In the genomic region with DNA sequence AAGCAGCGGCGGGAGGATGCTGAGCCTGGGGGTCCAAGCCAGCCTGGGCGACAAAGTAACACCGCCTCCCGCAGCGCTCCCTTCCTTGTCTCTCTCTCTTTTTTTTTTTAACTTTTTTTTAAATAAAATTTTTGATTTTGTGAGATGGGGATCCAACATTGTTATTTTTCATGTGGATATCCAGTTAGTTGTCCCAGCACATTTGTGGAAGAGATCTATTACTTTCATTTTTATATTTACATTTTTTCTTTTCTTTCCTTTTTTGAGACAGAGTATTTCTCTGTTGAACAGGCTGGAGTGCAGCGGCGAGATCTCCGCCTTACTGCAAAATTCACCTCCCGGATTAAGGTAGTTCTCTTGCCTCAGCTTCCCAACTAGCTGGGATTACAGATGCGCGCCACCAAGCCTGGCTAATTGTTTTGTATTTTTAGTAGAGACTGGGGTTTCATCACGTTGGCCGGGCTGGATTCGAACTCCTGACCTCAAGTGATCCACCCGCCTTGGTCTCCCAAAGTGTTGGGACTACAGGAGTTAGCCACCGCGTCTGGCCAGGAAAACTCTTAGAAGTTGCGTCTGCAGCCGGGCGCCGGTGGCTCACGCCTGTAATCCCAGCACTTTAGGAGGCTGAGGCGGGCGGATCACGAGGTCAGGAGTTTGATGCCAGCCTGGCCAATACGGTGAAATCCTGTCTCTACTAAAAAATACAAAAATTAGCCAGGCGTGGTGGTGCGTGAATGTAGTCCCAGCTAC, we compare ENCODE assay signal across 8 cellular contexts. TPM values are rescaled to one million over a fixed set of nuclear protein-coding genes. Genes with fewer than 3 reads are reported as not detected.
A peak's percentile ranks its signal among the peaks of the same experiment; 100 is the strongest.
DNase-seq lines count a peak whose midpoint lies in the region; ATAC-seq and TF ChIP-seq lines count a peak whose summit lies in the region.

No MANE protein-coding gene starts in this region.

- H2AFZ ChIP-seq in mesenchymal stem cell (ENCODE audit: low read depth, low read length) = peak overlapping the region; percentile 77

- H3K4me1 ChIP-seq in body of pancreas (peaks cover 51% of the 10 kb centered on the region), mesenchymal stem cell (ENCODE audit: control insufficient read depth, insufficient read depth, low read depth, low read length) (peaks cover 3% of the 10 kb centered on the region)

- peaks cover 20% of the 10 kb centered on the region for H3K4me1 Mint-ChIP-seq in activated naive CD4-positive, alpha-beta T cell treated with anti-CD3 and anti-CD28 coated beads, Interleukin-2, amount 10 ng/mL, durations not matched to agents 7 days and 5 days
- H3K4me1 Mint-ChIP-seq in type B pancreatic cell (ENCODE audit: unreplicated experiment) = peaks cover 30% of the 10 kb centered on the region

- H3K27ac ChIP-seq in body of pancreas (peak overlapping the region; percentile 79 to 89 (median 87)), mesenchymal stem cell (ENCODE audit: low read length, poor library complexity, severe bottlenecking) (peak overlapping the region; percentile 77)

- H2AK5ac ChIP-seq in mesenchymal stem cell (ENCODE audit: low read length, severe bottlenecking) = no peak overlapping the region

- no peak overlapping the region for H2BK12ac ChIP-seq in mesenchymal stem cell (ENCODE audit: low read length in 2 of 2)

- peaks cover 50% of the 10 kb centered on the region for H3K9me3 Mint-ChIP-seq in activated naive CD4-positive, alpha-beta T cell treated with anti-CD3 and anti-CD28 coated beads, Interleukin-2, amount 10 ng/mL, durations not matched to agents 7 days and 5 days
- H3K9me3 Mint-ChIP-seq in type B pancreatic cell = peaks cover 7% of the 10 kb centered on the region

- no peak overlapping the region for H4K91ac ChIP-seq in mesenchymal stem cell (ENCODE audit: low read length)

- CTCF ChIA-PET in activated naive CD4-positive, alpha-beta T cell treated with anti-CD3 and anti-CD28 coated beads, Interleukin-2, amount 10 ng/mL, durations not matched to agents 7 days and 5 days (lab: Charles Lee) = interaction anchor here (0.6 kb wide), 1 partner anchor 94 kb away, joined by 4 read pairs; no protein-coding TSS in a partner anchor

- no peak overlapping the region for H2BK120ac ChIP-seq in mesenchymal stem cell (ENCODE audit: low read depth, low read length)

- H3K27me3 ChIP-seq in body of pancreas (no peaks in the 10 kb centered on the region), mesenchymal stem cell (ENCODE audit: control insufficient read depth in 1 of 2, insufficient read depth in 1 of 2, low read length in 2 of 2) (no peaks in the 10 kb centered on the region)

- no peak overlapping the region for H3K14ac ChIP-seq in mesenchymal stem cell (ENCODE audit: low read length in 2 of 2)

- H3K36me3 ChIP-seq in body of pancreas (replicated peaks in 1 of 2; ENCODE audit: insufficient read depth in 1 of 2, low read depth in 2 of 2) (no peaks in the 10 kb centered on the region), mesenchymal stem cell (ENCODE audit: control insufficient read depth in 1 of 2, insufficient read depth in 2 of 2, low read depth in 1 of 2, low read length in 2 of 2) (no peaks in the 10 kb centered on the region)

- peaks cover 26% of the 10 kb centered on the region for H3K36me3 Mint-ChIP-seq in activated naive CD4-positive, alpha-beta T cell treated with anti-CD3 and anti-CD28 coated beads, Interleukin-2, amount 10 ng/mL, durations not matched to agents 7 days and 5 days
- peaks cover 15% of the 10 kb centered on the region for H3K36me3 Mint-ChIP-seq in type B pancreatic cell

- no peak for ATAC-seq in body of pancreas

- peak overlapping the region; percentile 90 for H3K4me2 ChIP-seq in mesenchymal stem cell (ENCODE audit: low read length, poor library complexity, severe bottlenecking)

- peak overlapping the region in 1 of 2 experiments; percentile 37 for H3K18ac ChIP-seq in mesenchymal stem cell (ENCODE audit: low read depth in 1 of 2, low read length in 2 of 2)

- peak overlapping the region; percentile 69 for H2BK15ac ChIP-seq in mesenchymal stem cell (ENCODE audit: low read depth, poor library complexity, severe bottlenecking)

- H3K9ac ChIP-seq in mesenchymal stem cell (ENCODE audit: low read length) = peak overlapping the region; percentile 72

- peak overlapping the region; percentile 85 for H3K4me3 Mint-ChIP-seq in activated naive CD4-positive, alpha-beta T cell treated with anti-CD3 and anti-CD28 coated beads, Interleukin-2, amount 10 ng/mL, durations not matched to agents 7 days and 5 days
- H3K4me3 Mint-ChIP-seq in type B pancreatic cell = peak overlapping the region; percentile 99

- 65 to 67% methylated on average over 28 to 29 of the region's 29 CpGs for WGBS in body of pancreas, 2 donors
- 90% methylated on average over 23 of the region's 29 CpGs for WGBS in mesenchymal stem cell

- no peak overlapping the region for H3K23ac ChIP-seq in mesenchymal stem cell (ENCODE audit: low read length in 2 of 2)

- peaks cover 8% of the 10 kb centered on the region for H3K79me1 ChIP-seq in mesenchymal stem cell (replicated peaks; ENCODE audit: low read length, poor library complexity, severe bottlenecking)

- no peak overlapping the region for H3K4ac ChIP-seq in mesenchymal stem cell (ENCODE audit: low read depth in 1 of 2, low read length in 2 of 2)

- H3K27ac Mint-ChIP-seq in activated naive CD4-positive, alpha-beta T cell treated with anti-CD3 and anti-CD28 coated beads, Interleukin-2, amount 10 ng/mL, durations not matched to agents 7 days and 5 days = peak overlapping the region; percentile 65
- peak overlapping the region; percentile 95 for H3K27ac Mint-ChIP-seq in type B pancreatic cell

- H3K9me3 ChIP-seq in body of pancreas (peaks cover 0 to 20% (median 5%) of the 10 kb centered on the region in 3 donors), mesenchymal stem cell (ENCODE audit: control insufficient read depth, low read length) (peaks cover 15% of the 10 kb centered on the region)

- H3K27me3 Mint-ChIP-seq in activated naive CD4-positive, alpha-beta T cell treated with anti-CD3 and anti-CD28 coated beads, Interleukin-2, amount 10 ng/mL, durations not matched to agents 7 days and 5 days = no peaks in the 10 kb centered on the region
- H3K27me3 Mint-ChIP-seq in type B pancreatic cell = no peaks in the 10 kb centered on the region

- H3K4me3 ChIP-seq in body of pancreas (peak overlapping the region; percentile 36 to 78), mesenchymal stem cell (ENCODE audit: insufficient read depth in 1 of 2, low read depth in 1 of 2, low read length in 2 of 2) (peak overlapping the region; percentile 41 to 97)

- H4K8ac ChIP-seq in mesenchymal stem cell (ENCODE audit: low read length) = no peak overlapping the region

- no peak for DNase-seq in activated naive CD4-positive, alpha-beta T cell treated with anti-CD3 and anti-CD28 coated beads, Interleukin-2, amount 10 ng/mL, durations not matched to agents 7 days and 5 days
- DNase-seq in activated naive CD4-positive, alpha-beta T cell treated with anti-CD3 and anti-CD28 coated beads, Interleukin-2, amount 50 U/mL, for 16 hours = no peak
- no peak for DNase-seq in body of pancreas
- DNase-seq in mesenchymal stem cell = no peak
- DNase-seq in type B pancreatic cell (ENCODE audit: extremely low spot score, unreplicated experiment) = no peak
- DNase-seq in 8988T = no peak
- DNase-seq in H4 (ENCODE audit: low spot score) = no peak
- no peak for DNase-seq in dermis blood vessel endothelial cell

- intact Hi-C loops in body of pancreas (cut with DNase I) = no loop called here

- TF ChIP-seq POLR2A in body of pancreas (IDR thresholded peaks at IDR 0.05) = no peak

- no peak overlapping the region for H2BK5ac ChIP-seq in mesenchymal stem cell (ENCODE audit: low read depth, low read length, poor library complexity, severe bottlenecking)

- no peak for TF ChIP-seq CTCF in body of pancreas (IDR thresholded peaks at IDR 0.05)
- no peak for TF ChIP-seq CTCF in type B pancreatic cell (conservative IDR thresholded peaks at IDR 0.05)

RNA-seq across cellular contexts. Expression of a gene that starts 19.4 kb away (rescaled TPM):
- 1 to 10 TPM; 4.9 to 7.5 TPM for total RNA-seq in body of pancreas
- 3.0 TPM for polyA plus RNA-seq in mesenchymal stem cell (2013, experiment 1 of 2)
- 2.9 TPM for polyA plus RNA-seq in mesenchymal stem cell (2013, experiment 2 of 2)
- total RNA-seq in type B pancreatic cell (ENCODE audit: low replicate concordance) = 17.2 and 18.1 TPM in 2 replicates
- total RNA-seq in H4 (2014; rRNA removed; shearing (Covaris generic)) = 15.5 and 17.1 TPM in 2 replicates
- total RNA-seq in dermis blood vessel endothelial cell = 6.1 and 9.0 TPM in 2 replicates

RNA-seq across cellular contexts. Expression of a gene that starts 20.1 kb away (rescaled TPM):
- total RNA-seq in body of pancreas (1 to 10 TPM; 6.3 to 6.7 TPM), type B pancreatic cell (ENCODE audit: low replicate concordance) (8.9 and 12.5 TPM in 2 replicates), dermis blood vessel endothelial cell (6.5 and 7.8 TPM in 2 replicates)
- polyA plus RNA-seq in mesenchymal stem cell (2013, experiment 1 of 2) = 0.79 TPM
- polyA plus RNA-seq in mesenchymal stem cell (2013, experiment 2 of 2) = 0.84 TPM
- total RNA-seq in H4 (2014; rRNA removed; shearing (Covaris generic)) = 7.3 and 7.6 TPM in 2 replicates

RNA-seq across cellular contexts. Expression of a gene that starts 45.9 kb away (rescaled TPM):
- total RNA-seq in body of pancreas (1 to 10 TPM; 2.3 to 9.2 TPM), type B pancreatic cell (ENCODE audit: low replicate concordance) (30.4 and 33.5 TPM in 2 replicates), dermis blood vessel endothelial cell (9.3 and 16.0 TPM in 2 replicates)
- polyA plus RNA-seq in mesenchymal stem cell (2013, experiment 1 of 2) = 4.7 TPM
- polyA plus RNA-seq in mesenchymal stem cell (2013, experiment 2 of 2) = 4.1 TPM
- total RNA-seq in H4 (2014; rRNA removed; shearing (Covaris generic)) = 5.0 and 6.8 TPM in 2 replicates
